Comparison of ENCODE assay signal across 11 cellular contexts in genomic region chr1:16984717-16985116, GRCh38. TPM values are rescaled to one million over a fixed set of nuclear protein-coding genes. Genes with fewer than 3 reads are reported as not detected.
DNase-seq lines count a peak whose midpoint lies in the region; ATAC-seq and TF ChIP-seq lines count a peak whose summit lies in the region.
"Had no signal": no experiment of that assay in that cellular context is flagged by ENCODE, and none has a peak within 500 bp of the region (broad histone marks: within the 10 kb centered on the region; RNA-seq: fewer than 3 reads in every experiment).

No MANE protein-coding gene starts in this region.

- H3K27me3 ChIP-seq in BE2C (no peaks in the 10 kb centered on the region), trophoblast cell (ENCODE audit: insufficient read depth, low read length) (no peaks in the 10 kb centered on the region)

- no peaks in the 10 kb centered on the region for H3K9me3 ChIP-seq in BE2C
- no peaks in the 10 kb centered on the region for H3K9me3 ChIP-seq in trophoblast cell (ENCODE audit: insufficient read depth, low read depth, low read length)

- DNase-seq in BE2C, result peak; percentile 30
- DNase-seq in RPMI7951 (ENCODE audit: low read depth), result peak; percentile 99
- DNase-seq in fibroblast of peridontal ligament (ENCODE audit: extremely low read depth), result peak; percentile 86
- peak; percentile 98 for DNase-seq in trophoblast cell
- DNase-seq in SK-N-DZ (ENCODE audit: low spot score), result no peak
- DNase-seq in ecto neural progenitor cell (ENCODE audit: low spot score), result no peak
- DNase-seq in T-helper 1 cell, result no peak
- DNase-seq: Calu3, NCI-H524 had no signal

- WGBS in trophoblast cell (ENCODE audit: extremely low coverage, insufficient coverage, insufficient read length), result no CpG with 5 or more reads among the region's 7 CpGs

- H3K18ac ChIP-seq in trophoblast cell (ENCODE audit: low read length), result no peak overlapping the region

- no peak overlapping the region for H2BK12ac ChIP-seq in trophoblast cell (ENCODE audit: low read length)

- H3K4me3 ChIP-seq in BE2C (ENCODE audit: low read depth, low read length) (no peak overlapping the region), trophoblast cell (ENCODE audit: low read depth, low read length) (no peak overlapping the region)

- no peak overlapping the region for H3K4ac ChIP-seq in trophoblast cell (ENCODE audit: low read depth, low read length)

- peaks cover 2% of the 10 kb centered on the region for H3K79me2 ChIP-seq in trophoblast cell (ENCODE audit: control insufficient read depth, insufficient read depth, low read length, poor library complexity)

- no peak overlapping the region for H4K12ac ChIP-seq in trophoblast cell (ENCODE audit: low read depth, low read length)

- no peak overlapping the region for H3K9ac ChIP-seq in trophoblast cell (ENCODE audit: low read length)

- peak overlapping the region; percentile 2 for H3K4me2 ChIP-seq in trophoblast cell (ENCODE audit: low read length)

- H3K14ac ChIP-seq in trophoblast cell (ENCODE audit: low read length), result no peak overlapping the region

- H2BK5ac ChIP-seq in trophoblast cell (ENCODE audit: low read depth, low read length, poor library complexity), result no peak overlapping the region

- H4K8ac ChIP-seq in trophoblast cell (ENCODE audit: low read depth, low read length), result no peak overlapping the region

- TF ChIP-seq CTCF in BE2C (IDR thresholded peaks at IDR 0.05; ENCODE audit: low read depth, low read length), result no peak

- peaks cover 16% of the 10 kb centered on the region for H3K79me1 ChIP-seq in trophoblast cell (ENCODE audit: low read length)

- no peaks in the 10 kb centered on the region for H3K36me3 ChIP-seq in BE2C
- H3K36me3 ChIP-seq in trophoblast cell (ENCODE audit: control insufficient read depth in 1 of 2, insufficient read depth in 2 of 2, low read length in 2 of 2), result peaks cover 25 to 28% of the 10 kb centered on the region in 2 experiments

- peak overlapping the region; percentile 37 for H4K91ac ChIP-seq in trophoblast cell (ENCODE audit: low read depth, low read length)

- H3K27ac ChIP-seq in trophoblast cell (ENCODE audit: low read depth, low read length), result no peak overlapping the region

- no peak overlapping the region for H3K23ac ChIP-seq in trophoblast cell (ENCODE audit: low read length)

- H3K4me1 ChIP-seq in BE2C, result no peaks in the 10 kb centered on the region
- peaks cover 7 to 18% of the 10 kb centered on the region in 2 experiments for H3K4me1 ChIP-seq in trophoblast cell (ENCODE audit: control insufficient read depth in 1 of 2, insufficient read depth in 2 of 2, low read length in 2 of 2)

- H2BK120ac ChIP-seq in trophoblast cell (ENCODE audit: insufficient read depth, low read length, poor library complexity), result no peak overlapping the region

- H2AK5ac ChIP-seq in trophoblast cell (ENCODE audit: low read length), result no peak overlapping the region

- ATAC-seq in HG03025 (IDR thresholded peaks at IDR 0.05; ENCODE audit: low FRiP score, unreplicated experiment), result no peak
- ATAC-seq: WTC11 had no signal

- no peak overlapping the region for H2AFZ ChIP-seq in trophoblast cell (ENCODE audit: insufficient read depth, low read length, poor library complexity)

RNA-seq across cellular contexts. Expression of gene MFAP2, which starts 4.3 kb away (rescaled TPM):
- polyA plus RNA-seq in BE2C (2012; ENCODE audit: insufficient read depth, insufficient read length, low read depth), result 21.0 TPM
- 14.5 and 16.9 TPM in 2 replicates for total RNA-seq in RPMI7951 (2014; rRNA removed; shearing (Covaris generic))
- polyA plus RNA-seq in trophoblast cell (2013), result 174 and 178 TPM in 2 replicates
- polyA plus RNA-seq in SK-N-DZ (2014; cell fraction: cytosol; rRNA removed), result 29.0 and 36.0 TPM in 2 replicates
- 59.3 and 60.8 TPM in 2 replicates for polyA plus RNA-seq in SK-N-DZ (2014; cell fraction: nucleus; rRNA removed)

RNA-seq across cellular contexts. Expression of gene ATP13A2, which starts 27.0 kb away (rescaled TPM):
- polyA plus RNA-seq in BE2C (2012; ENCODE audit: insufficient read depth, insufficient read length, low read depth), result 58.5 TPM
- total RNA-seq in RPMI7951 (2014; rRNA removed; shearing (Covaris generic)), result 75.0 and 90.6 TPM in 2 replicates
- polyA plus RNA-seq in trophoblast cell (2013), result 47.8 and 48.3 TPM in 2 replicates
- 17.9 and 22.6 TPM in 2 replicates for polyA plus RNA-seq in SK-N-DZ (2014; cell fraction: cytosol; rRNA removed)
- polyA plus RNA-seq in SK-N-DZ (2014; cell fraction: nucleus; rRNA removed), result 18.5 and 23.5 TPM in 2 replicates

Comparison
In these comparisons a context has a peak if more than half of its experiments do, and no peak if none do; other contexts are left out.
1. DNase-seq: peak in BE2C (single experiment), RPMI7951 (single experiment), fibroblast of peridontal ligament (single experiment) and trophoblast cell (2 of 2); none in SK-N-DZ (single experiment), ecto neural progenitor cell (single experiment) and T-helper 1 cell (0 of 5).